In the genomic region with DNA sequence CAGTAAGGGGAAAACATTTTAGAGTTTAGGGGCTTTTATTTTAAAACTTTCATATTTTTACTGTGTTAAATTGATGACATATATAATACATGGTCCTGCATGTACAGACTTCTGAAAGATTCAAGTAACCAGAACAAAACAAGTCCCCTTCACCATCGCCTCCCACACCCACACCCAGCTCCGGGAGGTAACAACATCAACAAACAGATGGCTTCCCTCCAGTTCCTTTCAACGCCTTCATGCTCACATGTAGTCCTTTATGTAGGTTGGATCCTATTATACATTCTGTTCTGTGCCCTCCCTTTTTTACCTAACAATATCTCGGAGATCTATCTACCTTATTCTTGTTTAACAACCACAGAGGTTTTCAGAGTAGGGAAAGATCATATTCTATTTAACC, we compare ENCODE assay signal across 18 cellular contexts.
"Had no signal": no experiment of that assay in that cellular context is flagged by ENCODE, and none has a peak within 500 bp of the region (broad histone marks: within the 10 kb centered on the region; RNA-seq: fewer than 3 reads in every experiment).

No MANE protein-coding gene starts in this region.

- H3K4me3 ChIP-seq: lung, ovary, sigmoid colon, spleen, thoracic aorta, upper lobe of right lung had no signal

- DNase-seq: activated CD4-positive, alpha-beta memory T cell treated with anti-CD3 and anti-CD28 coated beads, Interleukin-2, amount 10 ng/mL, durations not matched to agents 7 days and 5 days; activated CD4-positive, alpha-beta T cell treated with anti-CD3 and anti-CD28 coated beads for 48 hours; activated naive CD4-positive, alpha-beta T cell treated with anti-CD3 and anti-CD28 coated beads, Interleukin-2, amount 10 ng/mL, durations not matched to agents 7 days and 5 days; activated T-cell treated with anti-CD3 and anti-CD28 coated beads, Interleukin-2, amount 50 U/mL, for 24 hours; aorta; brain microvascular endothelial cell; cortex of kidney; natural killer cell; ovary; sigmoid colon; spleen; stimulated activated CD4-positive, alpha-beta T cell treated with anti-CD3 and anti-CD28 coated beads, Interleukin-4, amount 100 ng/mL, for 4 hours had no signal

- H3K4me1 ChIP-seq: sigmoid colon, upper lobe of right lung had no signal

- H3K9me3 Mint-ChIP-seq: activated CD4-positive, alpha-beta memory T cell treated with anti-CD3 and anti-CD28 coated beads, Interleukin-2, amount 10 ng/mL, durations not matched to agents 7 days and 5 days; activated naive CD4-positive, alpha-beta T cell treated with anti-CD3 and anti-CD28 coated beads, Interleukin-2, amount 10 ng/mL, durations not matched to agents 7 days and 5 days; activated T-cell treated with anti-CD3 and anti-CD28 coated beads, Interleukin-2, amount 50 U/mL, for 24 hours; natural killer cell; stimulated activated memory B cell treated with anti-CD40 and anti-IgM and Interleukin-4, amounts not matched to agents 10 μg/mL and 1 μg/mL and 100 μg/mL, for 72 hours; WTC11 had no signal

- H3K36me3 Mint-ChIP-seq: activated naive CD4-positive, alpha-beta T cell treated with anti-CD3 and anti-CD28 coated beads, Interleukin-2, amount 10 ng/mL, durations not matched to agents 7 days and 5 days; natural killer cell; stimulated activated memory B cell treated with anti-CD40 and anti-IgM and Interleukin-4, amounts not matched to agents 10 μg/mL and 1 μg/mL and 100 μg/mL, for 72 hours; WTC11 had no signal

- H3K9me3 ChIP-seq: ovary, sigmoid colon, spleen, thoracic aorta, upper lobe of right lung had no signal

- H3K27ac ChIP-seq: brain microvascular endothelial cell, ovary, sigmoid colon, spleen, thoracic aorta, upper lobe of right lung had no signal

- H3K27ac Mint-ChIP-seq: activated CD4-positive, alpha-beta memory T cell treated with anti-CD3 and anti-CD28 coated beads, Interleukin-2, amount 10 ng/mL, durations not matched to agents 7 days and 5 days; activated naive CD4-positive, alpha-beta T cell treated with anti-CD3 and anti-CD28 coated beads, Interleukin-2, amount 10 ng/mL, durations not matched to agents 7 days and 5 days; activated T-cell treated with anti-CD3 and anti-CD28 coated beads, Interleukin-2, amount 50 U/mL, for 24 hours; natural killer cell; stimulated activated memory B cell treated with anti-CD40 and anti-IgM and Interleukin-4, amounts not matched to agents 10 μg/mL and 1 μg/mL and 100 μg/mL, for 72 hours; WTC11 had no signal

- H3K36me3 ChIP-seq: brain microvascular endothelial cell, ovary, sigmoid colon, spleen, thoracic aorta, upper lobe of right lung had no signal

- H3K27me3 ChIP-seq: brain microvascular endothelial cell, ovary, upper lobe of right lung had no signal

- ATAC-seq: esophagus mucosa; natural killer cell; stimulated activated memory B cell treated with anti-CD40 and anti-IgM and Interleukin-4, amounts not matched to agents 10 μg/mL and 1 μg/mL and 100 μg/mL, for 72 hours; upper lobe of right lung; WTC11 had no signal
